ENCODE assay signal across 14 cellular contexts in the genomic region with DNA sequence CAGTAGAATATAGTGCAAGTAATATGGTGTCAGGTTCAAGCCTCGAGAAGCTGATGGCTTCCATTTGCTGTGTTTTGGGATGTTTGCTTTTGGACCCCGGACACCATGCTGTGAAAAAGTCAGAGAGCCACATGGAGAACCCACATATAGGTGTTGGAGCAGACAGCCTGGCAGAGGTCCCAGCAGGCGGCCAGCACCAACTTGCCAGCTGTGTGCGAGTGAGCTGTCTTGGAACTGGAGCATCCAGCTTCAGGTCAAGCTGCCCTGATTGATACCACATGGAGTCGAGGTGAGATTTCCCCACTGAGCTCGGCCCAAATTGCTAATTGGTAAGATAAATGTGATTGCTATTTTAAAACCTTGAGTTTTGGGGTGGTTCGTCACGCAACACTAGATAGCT.
DNase-seq lines count a peak whose midpoint lies in the region; ATAC-seq and TF ChIP-seq lines count a peak whose summit lies in the region.
"Had no signal": no experiment of that assay in that cellular context is flagged by ENCODE, and none has a peak within 500 bp of the region (broad histone marks: within the 10 kb centered on the region; RNA-seq: fewer than 3 reads in every experiment).

No MANE protein-coding gene starts in this region.

- no peak overlapping the region for H3K23ac ChIP-seq in trophoblast cell (ENCODE audit: low read length)

- WGBS in trophoblast cell (ENCODE audit: extremely low coverage, insufficient coverage, insufficient read length), result no CpG with 5 or more reads among the region's 8 CpGs

- H3K36me3 ChIP-seq in OCI-LY1 (ENCODE audit: insufficient read depth, low read length) (no peaks in the 10 kb centered on the region), trophoblast cell (ENCODE audit: control insufficient read depth in 1 of 2, insufficient read depth in 2 of 2, low read length in 2 of 2) (no peaks in the 10 kb centered on the region)

- no peak overlapping the region for H3K4me2 ChIP-seq in OCI-LY1 (ENCODE audit: low read length)
- H3K4me2 ChIP-seq in trophoblast cell (ENCODE audit: low read length), result no peak overlapping the region

- H3K27me3 ChIP-seq in OCI-LY1 (ENCODE audit: insufficient read depth, low read length), result no peaks in the 10 kb centered on the region
- no peaks in the 10 kb centered on the region for H3K27me3 ChIP-seq in trophoblast cell (ENCODE audit: insufficient read depth, low read length)

- DNase-seq in DMS 273 treated with DMSO at 0.1 percent for 48 hours (lab: John Stamatoyannopoulos, UW) (peak; percentile 38), left cardiac atrium (peak; percentile 49), trophoblast cell (no peak), EL (no peak)
- DNase-seq in activated naive CD4-positive, alpha-beta T cell (lab: John Stamatoyannopoulos, UW), result no peak
- DNase-seq: AML-193, H7, KG1, NCI-H1092, NCI-H187, NCI-H69 had no signal

- H3K9me2 ChIP-seq in OCI-LY1 (ENCODE audit: low read depth, low read length), result no peaks in the 10 kb centered on the region

- no peak overlapping the region for H4K91ac ChIP-seq in trophoblast cell (ENCODE audit: low read depth, low read length)

- no peaks in the 10 kb centered on the region for H3F3A ChIP-seq in OCI-LY1 (ENCODE audit: insufficient read depth, low read length)

- ATAC-seq in left cardiac atrium, result peak; percentile 56 to 61
- no peak for ATAC-seq in HG03521 (IDR thresholded peaks at IDR 0.05; ENCODE audit: unreplicated experiment)
- ATAC-seq: HepG2 had no signal

- H3K9me3 ChIP-seq in OCI-LY1 (ENCODE audit: low read length), result peaks cover 5% of the 10 kb centered on the region; the same call in 1 of the 2 replicates
- H3K9me3 ChIP-seq in trophoblast cell (ENCODE audit: insufficient read depth, low read depth, low read length), result no peaks in the 10 kb centered on the region

- H4K20me1 ChIP-seq in OCI-LY1 (ENCODE audit: insufficient read depth, low read length), result no peaks in the 10 kb centered on the region

- no peaks in the 10 kb centered on the region for H3K79me1 ChIP-seq in trophoblast cell (ENCODE audit: low read length)

- H3K4ac ChIP-seq in trophoblast cell (ENCODE audit: low read depth, low read length), result no peak overlapping the region

- no peak overlapping the region for H2BK12ac ChIP-seq in trophoblast cell (ENCODE audit: low read length)

- H3K4me3 ChIP-seq in OCI-LY1 (ENCODE audit: low read depth, low read length, poor library complexity, severe bottlenecking) (no peak overlapping the region), trophoblast cell (ENCODE audit: low read depth, low read length) (no peak overlapping the region)

- H3K9ac ChIP-seq in OCI-LY1 (ENCODE audit: low read length) (no peak overlapping the region), trophoblast cell (ENCODE audit: low read length) (peak overlapping the region; percentile 48)

- no peak overlapping the region for H3K18ac ChIP-seq in trophoblast cell (ENCODE audit: low read length)

- H3K4me1 ChIP-seq in OCI-LY1 (ENCODE audit: insufficient read depth, low read length, severe bottlenecking), result peaks cover 12% of the 10 kb centered on the region
- H3K4me1 ChIP-seq in trophoblast cell (ENCODE audit: control insufficient read depth in 1 of 2, insufficient read depth in 2 of 2, low read length in 2 of 2), result no peaks in the 10 kb centered on the region

- intact Hi-C loops in left cardiac atrium (cut with DNase I), result no loop called here

- no peak overlapping the region for H4K8ac ChIP-seq in trophoblast cell (ENCODE audit: low read depth, low read length)

- no peak overlapping the region for H3K14ac ChIP-seq in trophoblast cell (ENCODE audit: low read length)

- H2AFZ ChIP-seq in OCI-LY1 (ENCODE audit: low read length) (0 out of 2 replicates have a peak overlapping the region, but pooled peaks have one; percentile 13), trophoblast cell (ENCODE audit: insufficient read depth, low read length, poor library complexity) (no peak overlapping the region)

- no peak overlapping the region for H2AK5ac ChIP-seq in trophoblast cell (ENCODE audit: low read length)

- H3K27ac ChIP-seq in OCI-LY1 (ENCODE audit: low read depth, low read length, poor library complexity, severe bottlenecking), result no peak overlapping the region
- H3K27ac ChIP-seq in trophoblast cell (ENCODE audit: low read depth, low read length), result no peak overlapping the region

- H2BK5ac ChIP-seq in trophoblast cell (ENCODE audit: low read depth, low read length, poor library complexity), result no peak overlapping the region

- TF ChIP-seq CTCF in OCI-LY1 (IDR thresholded peaks at IDR 0.05; ENCODE audit: low read length), result no peak

- H4K12ac ChIP-seq in trophoblast cell (ENCODE audit: low read depth, low read length), result no peak overlapping the region

- H2BK120ac ChIP-seq in trophoblast cell (ENCODE audit: insufficient read depth, low read length, poor library complexity), result no peak overlapping the region

- no peaks in the 10 kb centered on the region for H3K79me2 ChIP-seq in OCI-LY1 (ENCODE audit: insufficient read depth, low read length)
- H3K79me2 ChIP-seq in trophoblast cell (ENCODE audit: control insufficient read depth, insufficient read depth, low read length, poor library complexity), result peaks cover 2% of the 10 kb centered on the region

Comparison
In these comparisons a context has a peak if more than half of its experiments do, and no peak if none do; other contexts are left out.
1. DNase-seq: peak in DMS 273 treated with DMSO at 0.1 percent for 48 hours (single experiment) and left cardiac atrium (single experiment); none in trophoblast cell (0 of 2), activated naive CD4-positive, alpha-beta T cell (0 of 4) and EL (single experiment).